In the genomic region with DNA sequence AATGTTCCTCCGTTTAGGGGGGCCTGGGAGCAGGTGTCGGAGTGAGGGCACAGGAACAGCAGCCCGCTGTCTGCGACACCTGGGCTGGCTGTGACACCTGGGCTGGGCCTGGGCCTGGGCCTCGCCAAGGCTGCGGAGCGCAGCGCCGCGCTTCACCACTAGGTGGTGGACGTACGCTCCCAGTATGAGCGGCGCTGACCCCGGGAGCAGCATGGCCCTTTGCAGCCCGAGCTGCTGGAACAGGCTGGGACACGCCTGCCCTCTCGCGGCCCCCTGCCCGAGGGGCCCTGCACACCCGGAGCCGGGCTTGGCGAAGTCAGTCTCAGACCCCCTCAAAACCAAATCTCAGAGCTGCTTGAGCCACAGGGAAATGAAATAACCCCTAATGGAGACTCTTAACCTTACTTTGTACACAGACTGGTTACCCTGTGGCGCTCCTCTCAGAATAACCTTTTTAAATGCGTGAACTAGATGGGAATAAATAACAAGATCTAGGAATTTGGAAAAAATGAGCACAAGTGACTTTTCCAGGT, we compare ENCODE assay signal across 1 cellular context.
TF ChIP-seq lines count a peak whose summit lies in the region.

No MANE protein-coding gene starts in this region.

TF ChIP-seq in HepG2, 621 proteins besides CTCF, POLR2A, EP300 and RAD21 (continued from another document and continues in another):
- peak; percentile 76; the same call in 1 of the 2 replicates for TF ChIP-seq ZNF598 (CRISPR knock-in tag; IDR thresholded peaks at IDR 0.05; ENCODE audit: borderline replicate concordance)
- TF ChIP-seq POLR2G (IDR thresholded peaks at IDR 0.05; ENCODE audit: low read depth, low read length), result no peak
- TF ChIP-seq ZSCAN31 (CRISPR knock-in tag; IDR thresholded peaks at IDR 0.05; ENCODE audit: low read depth), result peak; percentile 89
- peak; percentile 41; the same call in 1 of the 2 replicates for TF ChIP-seq ZMYM3 (CRISPR knock-in tag; IDR thresholded peaks at IDR 0.05)
- TF ChIP-seq NR2C2 (CRISPR knock-in tag; IDR thresholded peaks at IDR 0.05; ENCODE audit: borderline replicate concordance), result peak; percentile 73
- TF ChIP-seq JDP2 (CRISPR knock-in tag; IDR thresholded peaks at IDR 0.05; ENCODE audit: borderline replicate concordance), result no peak
- TF ChIP-seq SRSF1 (optimal IDR thresholded peaks at IDR 0.05; ENCODE audit: low read depth, low read length), result no peak
- peak; percentile 70; the same call in 1 of the 2 replicates for TF ChIP-seq ZNF430 (CRISPR knock-in tag; IDR thresholded peaks at IDR 0.05)
- TF ChIP-seq ZNF674 (CRISPR knock-in tag; IDR thresholded peaks at IDR 0.05; ENCODE audit: low read depth), result no peak
- TF ChIP-seq HOXD1 (CRISPR knock-in tag; IDR thresholded peaks at IDR 0.05), result no peak
- TF ChIP-seq, protein P1, sequence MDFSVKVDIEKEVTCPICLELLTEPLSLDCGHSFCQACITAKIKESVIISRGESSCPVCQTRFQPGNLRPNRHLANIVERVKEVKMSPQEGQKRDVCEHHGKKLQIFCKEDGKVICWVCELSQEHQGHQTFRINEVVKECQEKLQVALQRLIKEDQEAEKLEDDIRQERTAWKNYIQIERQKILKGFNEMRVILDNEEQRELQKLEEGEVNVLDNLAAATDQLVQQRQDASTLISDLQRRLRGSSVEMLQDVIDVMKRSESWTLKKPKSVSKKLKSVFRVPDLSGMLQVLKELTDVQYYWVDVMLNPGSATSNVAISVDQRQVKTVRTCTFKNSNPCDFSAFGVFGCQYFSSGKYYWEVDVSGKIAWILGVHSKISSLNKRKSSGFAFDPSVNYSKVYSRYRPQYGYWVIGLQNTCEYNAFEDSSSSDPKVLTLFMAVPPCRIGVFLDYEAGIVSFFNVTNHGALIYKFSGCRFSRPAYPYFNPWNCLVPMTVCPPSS (IDR thresholded peaks at IDR 0.05), result no peak
- peak; percentile 28; the same call in 1 of the 2 replicates for TF ChIP-seq JUN (CRISPR knock-in tag; IDR thresholded peaks at IDR 0.05)
- no peak for TF ChIP-seq SNAI1 (CRISPR knock-in tag; IDR thresholded peaks at IDR 0.05; ENCODE audit: borderline replicate concordance)
- 0 out of 2 replicates have a peak, but pooled peaks have one; percentile 55 for TF ChIP-seq ZNF335 (CRISPR knock-in tag; IDR thresholded peaks at IDR 0.05)
- TF ChIP-seq ZSCAN20 (CRISPR knock-in tag; IDR thresholded peaks at IDR 0.05; ENCODE audit: borderline replicate concordance), result no peak
- TF ChIP-seq ELF1 (CRISPR knock-in tag; IDR thresholded peaks at IDR 0.05), result peak; percentile 27; the same call in 1 of the 2 replicates
- TF ChIP-seq ZNF484 (CRISPR knock-in tag; IDR thresholded peaks at IDR 0.05; ENCODE audit: borderline replicate concordance, low read depth), result no peak
- no peak for TF ChIP-seq ONECUT2 (CRISPR knock-in tag; IDR thresholded peaks at IDR 0.05)
- TF ChIP-seq, protein P2, sequence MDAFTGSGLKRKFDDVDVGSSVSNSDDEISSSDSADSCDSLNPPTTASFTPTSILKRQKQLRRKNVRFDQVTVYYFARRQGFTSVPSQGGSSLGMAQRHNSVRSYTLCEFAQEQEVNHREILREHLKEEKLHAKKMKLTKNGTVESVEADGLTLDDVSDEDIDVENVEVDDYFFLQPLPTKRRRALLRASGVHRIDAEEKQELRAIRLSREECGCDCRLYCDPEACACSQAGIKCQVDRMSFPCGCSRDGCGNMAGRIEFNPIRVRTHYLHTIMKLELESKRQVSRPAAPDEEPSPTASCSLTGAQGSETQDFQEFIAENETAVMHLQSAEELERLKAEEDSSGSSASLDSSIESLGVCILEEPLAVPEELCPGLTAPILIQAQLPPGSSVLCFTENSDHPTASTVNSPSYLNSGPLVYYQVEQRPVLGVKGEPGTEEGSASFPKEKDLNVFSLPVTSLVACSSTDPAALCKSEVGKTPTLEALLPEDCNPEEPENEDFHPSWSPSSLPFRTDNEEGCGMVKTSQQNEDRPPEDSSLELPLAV (CRISPR knock-in tag; conservative IDR thresholded peaks at IDR 0.05; ENCODE audit: low read depth), result no peak
- no peak for TF ChIP-seq NFE2L2 (IDR thresholded peaks at IDR 0.05; ENCODE audit: low read length)
- TF ChIP-seq, protein P3, sequence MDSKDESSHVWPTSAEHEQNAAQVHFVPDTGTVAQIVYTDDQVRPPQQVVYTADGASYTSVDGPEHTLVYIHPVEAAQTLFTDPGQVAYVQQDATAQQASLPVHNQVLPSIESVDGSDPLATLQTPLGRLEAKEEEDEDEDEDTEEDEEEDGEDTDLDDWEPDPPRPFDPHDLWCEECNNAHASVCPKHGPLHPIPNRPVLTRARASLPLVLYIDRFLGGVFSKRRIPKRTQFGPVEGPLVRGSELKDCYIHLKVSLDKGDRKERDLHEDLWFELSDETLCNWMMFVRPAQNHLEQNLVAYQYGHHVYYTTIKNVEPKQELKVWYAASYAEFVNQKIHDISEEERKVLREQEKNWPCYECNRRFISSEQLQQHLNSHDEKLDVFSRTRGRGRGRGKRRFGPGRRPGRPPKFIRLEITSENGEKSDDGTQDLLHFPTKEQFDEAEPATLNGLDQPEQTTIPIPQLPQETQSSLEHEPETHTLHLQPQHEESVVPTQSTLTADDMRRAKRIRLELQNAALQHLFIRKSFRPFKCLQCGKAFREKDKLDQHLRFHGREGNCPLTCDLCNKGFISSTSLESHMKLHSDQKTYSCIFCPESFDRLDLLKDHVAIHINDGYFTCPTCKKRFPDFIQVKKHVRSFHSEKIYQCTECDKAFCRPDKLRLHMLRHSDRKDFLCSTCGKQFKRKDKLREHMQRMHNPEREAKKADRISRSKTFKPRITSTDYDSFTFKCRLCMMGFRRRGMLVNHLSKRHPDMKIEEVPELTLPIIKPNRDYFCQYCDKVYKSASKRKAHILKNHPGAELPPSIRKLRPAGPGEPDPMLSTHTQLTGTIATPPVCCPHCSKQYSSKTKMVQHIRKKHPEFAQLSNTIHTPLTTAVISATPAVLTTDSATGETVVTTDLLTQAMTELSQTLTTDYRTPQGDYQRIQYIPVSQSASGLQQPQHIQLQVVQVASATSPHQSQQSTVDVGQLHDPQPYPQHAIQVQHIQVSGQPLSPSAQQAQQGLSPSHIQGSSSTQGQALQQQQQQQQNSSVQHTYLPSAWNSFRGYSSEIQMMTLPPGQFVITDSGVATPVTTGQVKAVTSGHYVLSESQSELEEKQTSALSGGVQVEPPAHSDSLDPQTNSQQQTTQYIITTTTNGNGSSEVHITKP (CRISPR knock-in tag; IDR thresholded peaks at IDR 0.05; ENCODE audit: low read depth), result peak; percentile 63; the same call in 1 of the 2 replicates
- peak; percentile 93 for TF ChIP-seq SPEN (CRISPR knock-in tag; IDR thresholded peaks at IDR 0.05; ENCODE audit: low read depth)
- peak; percentile 70 for TF ChIP-seq BCL6 (CRISPR knock-in tag; IDR thresholded peaks at IDR 0.05)
- no peak for TF ChIP-seq KLF15 (CRISPR knock-in tag; IDR thresholded peaks at IDR 0.05; ENCODE audit: borderline replicate concordance)
- no peak for TF ChIP-seq NFATC3 (CRISPR knock-in tag; IDR thresholded peaks at IDR 0.05)
- TF ChIP-seq ELF3 (CRISPR knock-in tag; IDR thresholded peaks at IDR 0.05), result peak; percentile 64
- TF ChIP-seq ZNF337 (CRISPR knock-in tag; IDR thresholded peaks at IDR 0.05; ENCODE audit: borderline replicate concordance, low read depth), result no peak
- TF ChIP-seq ZNF292 (CRISPR knock-in tag; IDR thresholded peaks at IDR 0.05; ENCODE audit: borderline replicate concordance, low read depth), result peak; percentile 88; the same call in 1 of the 2 replicates
- peak; percentile 85 for TF ChIP-seq ZNF205 (CRISPR knock-in tag; IDR thresholded peaks at IDR 0.05)
- TF ChIP-seq, protein P4, sequence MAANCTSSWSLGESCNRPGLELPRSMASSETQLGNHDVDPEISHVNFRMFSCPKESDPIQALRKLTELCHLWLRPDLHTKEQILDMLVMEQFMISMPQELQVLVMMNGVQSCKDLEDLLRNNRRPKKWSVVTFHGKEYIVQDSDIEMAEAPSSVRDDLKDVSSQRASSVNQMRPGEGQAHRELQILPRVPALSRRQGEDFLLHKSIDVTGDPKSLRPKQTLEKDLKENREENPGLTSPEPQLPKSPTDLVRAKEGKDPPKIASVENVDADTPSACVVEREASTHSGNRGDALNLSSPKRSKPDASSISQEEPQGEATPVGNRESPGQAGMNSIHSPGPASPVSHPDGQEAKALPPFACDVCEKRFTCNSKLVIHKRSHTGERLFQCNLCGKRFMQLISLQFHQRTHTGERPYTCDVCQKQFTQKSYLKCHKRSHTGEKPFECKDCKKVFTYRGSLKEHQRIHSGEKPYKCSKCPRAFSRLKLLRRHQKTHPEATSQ (CRISPR knock-in tag; IDR thresholded peaks at IDR 0.05; ENCODE audit: borderline replicate concordance), result no peak
- TF ChIP-seq, protein P5, sequence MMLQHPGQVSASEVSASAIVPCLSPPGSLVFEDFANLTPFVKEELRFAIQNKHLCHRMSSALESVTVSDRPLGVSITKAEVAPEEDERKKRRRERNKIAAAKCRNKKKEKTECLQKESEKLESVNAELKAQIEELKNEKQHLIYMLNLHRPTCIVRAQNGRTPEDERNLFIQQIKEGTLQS (CRISPR knock-in tag; IDR thresholded peaks at IDR 0.05), result peak; percentile 57; the same call in 1 of the 2 replicates
- TF ChIP-seq, protein P6, sequence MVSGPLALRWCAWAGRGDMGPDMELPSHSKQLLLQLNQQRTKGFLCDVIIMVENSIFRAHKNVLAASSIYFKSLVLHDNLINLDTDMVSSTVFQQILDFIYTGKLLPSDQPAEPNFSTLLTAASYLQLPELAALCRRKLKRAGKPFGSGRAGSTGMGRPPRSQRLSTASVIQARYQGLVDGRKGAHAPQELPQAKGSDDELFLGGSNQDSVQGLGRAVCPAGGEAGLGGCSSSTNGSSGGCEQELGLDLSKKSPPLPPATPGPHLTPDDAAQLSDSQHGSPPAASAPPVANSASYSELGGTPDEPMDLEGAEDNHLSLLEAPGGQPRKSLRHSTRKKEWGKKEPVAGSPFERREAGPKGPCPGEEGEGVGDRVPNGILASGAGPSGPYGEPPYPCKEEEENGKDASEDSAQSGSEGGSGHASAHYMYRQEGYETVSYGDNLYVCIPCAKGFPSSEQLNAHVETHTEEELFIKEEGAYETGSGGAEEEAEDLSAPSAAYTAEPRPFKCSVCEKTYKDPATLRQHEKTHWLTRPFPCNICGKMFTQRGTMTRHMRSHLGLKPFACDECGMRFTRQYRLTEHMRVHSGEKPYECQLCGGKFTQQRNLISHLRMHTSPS (CRISPR knock-in tag; IDR thresholded peaks at IDR 0.05; ENCODE audit: low read depth), result no peak
- TF ChIP-seq, protein P7, sequence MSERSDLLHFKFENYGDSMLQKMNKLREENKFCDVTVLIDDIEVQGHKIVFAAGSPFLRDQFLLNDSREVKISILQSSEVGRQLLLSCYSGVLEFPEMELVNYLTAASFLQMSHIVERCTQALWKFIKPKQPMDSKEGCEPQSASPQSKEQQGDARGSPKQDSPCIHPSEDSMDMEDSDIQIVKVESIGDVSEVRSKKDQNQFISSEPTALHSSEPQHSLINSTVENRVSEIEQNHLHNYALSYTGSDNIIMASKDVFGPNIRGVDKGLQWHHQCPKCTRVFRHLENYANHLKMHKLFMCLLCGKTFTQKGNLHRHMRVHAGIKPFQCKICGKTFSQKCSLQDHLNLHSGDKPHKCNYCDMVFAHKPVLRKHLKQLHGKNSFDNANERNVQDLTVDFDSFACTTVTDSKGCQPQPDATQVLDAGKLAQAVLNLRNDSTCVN (CRISPR knock-in tag; IDR thresholded peaks at IDR 0.05; ENCODE audit: borderline replicate concordance), result peak; percentile 84
- TF ChIP-seq, protein P8, sequence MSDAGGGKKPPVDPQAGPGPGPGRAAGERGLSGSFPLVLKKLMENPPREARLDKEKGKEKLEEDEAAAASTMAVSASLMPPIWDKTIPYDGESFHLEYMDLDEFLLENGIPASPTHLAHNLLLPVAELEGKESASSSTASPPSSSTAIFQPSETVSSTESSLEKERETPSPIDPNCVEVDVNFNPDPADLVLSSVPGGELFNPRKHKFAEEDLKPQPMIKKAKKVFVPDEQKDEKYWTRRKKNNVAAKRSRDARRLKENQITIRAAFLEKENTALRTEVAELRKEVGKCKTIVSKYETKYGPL (CRISPR knock-in tag; IDR thresholded peaks at IDR 0.05), result no peak
- no peak for TF ChIP-seq SNRNP70 (IDR thresholded peaks at IDR 0.05; ENCODE audit: low read depth, low read length)
- no peak for TF ChIP-seq TCF7L2 (IDR thresholded peaks at IDR 0.05; ENCODE audit: low read depth, low read length)
- peak; percentile 67; the same call in 1 of the 2 replicates for TF ChIP-seq ZNF644 (CRISPR knock-in tag; IDR thresholded peaks at IDR 0.05; ENCODE audit: low read depth)
- TF ChIP-seq ZNF878 (CRISPR knock-in tag; IDR thresholded peaks at IDR 0.05), result no peak
- TF ChIP-seq, protein P9, sequence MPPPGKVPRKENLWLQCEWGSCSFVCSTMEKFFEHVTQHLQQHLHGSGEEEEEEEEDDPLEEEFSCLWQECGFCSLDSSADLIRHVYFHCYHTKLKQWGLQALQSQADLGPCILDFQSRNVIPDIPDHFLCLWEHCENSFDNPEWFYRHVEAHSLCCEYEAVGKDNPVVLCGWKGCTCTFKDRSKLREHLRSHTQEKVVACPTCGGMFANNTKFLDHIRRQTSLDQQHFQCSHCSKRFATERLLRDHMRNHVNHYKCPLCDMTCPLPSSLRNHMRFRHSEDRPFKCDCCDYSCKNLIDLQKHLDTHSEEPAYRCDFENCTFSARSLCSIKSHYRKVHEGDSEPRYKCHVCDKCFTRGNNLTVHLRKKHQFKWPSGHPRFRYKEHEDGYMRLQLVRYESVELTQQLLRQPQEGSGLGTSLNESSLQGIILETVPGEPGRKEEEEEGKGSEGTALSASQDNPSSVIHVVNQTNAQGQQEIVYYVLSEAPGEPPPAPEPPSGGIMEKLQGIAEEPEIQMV (CRISPR knock-in tag; IDR thresholded peaks at IDR 0.05; ENCODE audit: low read depth), result peak; percentile 53; the same call in 1 of the 2 replicates
- 0 out of 2 replicates have a peak, but pooled peaks have one; percentile 42 for TF ChIP-seq ZNF367 (CRISPR knock-in tag; IDR thresholded peaks at IDR 0.05; ENCODE audit: borderline replicate concordance)
- peak; percentile 70; the same call in 1 of the 2 replicates for TF ChIP-seq MAZ (IDR thresholded peaks at IDR 0.05; ENCODE audit: borderline replicate concordance, low read depth, low read length)
- TF ChIP-seq MAZ (CRISPR knock-in tag; IDR thresholded peaks at IDR 0.05; ENCODE audit: low read depth), result peak; percentile 88
- no peak for TF ChIP-seq ZNF34 (CRISPR knock-in tag; IDR thresholded peaks at IDR 0.05; ENCODE audit: borderline replicate concordance)
- no peak for TF ChIP-seq RFX3 (CRISPR knock-in tag; IDR thresholded peaks at IDR 0.05)
- TF ChIP-seq SIN3B (IDR thresholded peaks at IDR 0.05; ENCODE audit: low read length), result peak; percentile 17; the same call in 1 of the 2 replicates
- no peak for TF ChIP-seq FOXA1 (IDR thresholded peaks at IDR 0.05)
- TF ChIP-seq FOXA1 (CRISPR knock-in tag; IDR thresholded peaks at IDR 0.05), result peak; percentile 64
- TF ChIP-seq ZNF501 (CRISPR knock-in tag; IDR thresholded peaks at IDR 0.05), result peak; percentile 76; the same call in 1 of the 2 replicates
- peak; percentile 92; the same call in 1 of the 2 replicates for TF ChIP-seq ZNF550 (CRISPR knock-in tag; IDR thresholded peaks at IDR 0.05; ENCODE audit: borderline replicate concordance)
- no peak for TF ChIP-seq ZNF746 (CRISPR knock-in tag; IDR thresholded peaks at IDR 0.05)
- no peak for TF ChIP-seq AGO2 (optimal IDR thresholded peaks at IDR 0.05; ENCODE audit: low read depth, low read length)
- TF ChIP-seq BRCA1 (CRISPR knock-in tag; IDR thresholded peaks at IDR 0.05), result no peak
- TF ChIP-seq NFIC (IDR thresholded peaks at IDR 0.05; ENCODE audit: low read length), result no peak
- TF ChIP-seq HNRNPUL1 (IDR thresholded peaks at IDR 0.05; ENCODE audit: low read depth, low read length), result no peak
- TF ChIP-seq NBN (conservative IDR thresholded peaks at IDR 0.05), result no peak
- no peak; the same call in 1 of the 2 replicates for TF ChIP-seq PRMT3 (CRISPR knock-in tag; IDR thresholded peaks at IDR 0.05; ENCODE audit: borderline replicate concordance, low read depth)
- no peak for TF ChIP-seq ZNF841 (CRISPR knock-in tag; IDR thresholded peaks at IDR 0.05; ENCODE audit: borderline replicate concordance)
- no peak for TF ChIP-seq ZNF7 (CRISPR knock-in tag; IDR thresholded peaks at IDR 0.05)
- TF ChIP-seq KMT2B (CRISPR knock-in tag; IDR thresholded peaks at IDR 0.05), result peak; percentile 48; the same call in 1 of the 2 replicates
